26 cellular contexts compared by ENCODE assay signal in genomic region chr9:116704470-116704869, GRCh38.
"Had no signal": no experiment of that assay in that cellular context is flagged by ENCODE, and none has a peak within 500 bp of the region (broad histone marks: within the 10 kb centered on the region; RNA-seq: fewer than 3 reads in every experiment).

No MANE protein-coding gene starts in this region.

- DNase-seq: activated CD4-positive, alpha-beta memory T cell treated with anti-CD3 and anti-CD28 coated beads, Interleukin-2, amount 10 ng/mL, durations not matched to agents 7 days and 5 days; activated CD4-positive, alpha-beta T cell treated with anti-CD3 and anti-CD28 coated beads for 1 hour; activated CD4-positive, alpha-beta T cell treated with anti-CD3 and anti-CD28 coated beads for 4 hours; activated CD4-positive, alpha-beta T cell treated with anti-CD3 and anti-CD28 coated beads, Interleukin-2, amount 10 ng/mL, durations not matched to agents 7 days and 5 days; activated CD4-positive, alpha-beta T cell treated with anti-CD3 and anti-CD28 coated beads, Interleukin-2, amount 50 U/mL, for 4 hours; activated effector memory CD4-positive, alpha-beta T cell treated with Interleukin-2 at 50 U/mL for 16 hours; activated gamma-delta T cell treated with Interleukin-2 at 50 U/mL for 16 hours; activated naive CD4-positive, alpha-beta T cell treated with anti-CD3 and anti-CD28 coated beads, Interleukin-2, amount 50 U/mL, for 16 hours; activated naive CD4-positive, alpha-beta T cell treated with Interleukin-2 at 50 U/mL for 16 hours; activated T-cell treated with anti-CD3 and anti-CD28 coated beads, Interleukin-2, amount 50 U/mL, for 4 hours; amniotic stem cell; anterior cingulate cortex; brain microvascular endothelial cell; dorsolateral prefrontal cortex; effector memory CD4-positive, alpha-beta T cell; endodermal cell; foreskin fibroblast; head of caudate nucleus; hippocampal formation had no signal

- H3K27ac ChIP-seq: brain microvascular endothelial cell, coronary artery, dorsolateral prefrontal cortex had no signal

- FAIRE-seq: astrocyte, bronchial epithelial cell, frontal cortex had no signal

- ATAC-seq: activated T-cell treated with anti-CD3 and anti-CD28 coated beads, Interleukin-2, amount 50 U/mL, for 4 hours; activated T-helper 17 cell treated with anti-CD3 and anti-CD28 coated beads, Interleukin-2, amount 50 U/mL, for 72 hours; esophagus mucosa; WTC11 had no signal
